Comparison of ENCODE assay signal across 8 cellular contexts in the genomic region with DNA sequence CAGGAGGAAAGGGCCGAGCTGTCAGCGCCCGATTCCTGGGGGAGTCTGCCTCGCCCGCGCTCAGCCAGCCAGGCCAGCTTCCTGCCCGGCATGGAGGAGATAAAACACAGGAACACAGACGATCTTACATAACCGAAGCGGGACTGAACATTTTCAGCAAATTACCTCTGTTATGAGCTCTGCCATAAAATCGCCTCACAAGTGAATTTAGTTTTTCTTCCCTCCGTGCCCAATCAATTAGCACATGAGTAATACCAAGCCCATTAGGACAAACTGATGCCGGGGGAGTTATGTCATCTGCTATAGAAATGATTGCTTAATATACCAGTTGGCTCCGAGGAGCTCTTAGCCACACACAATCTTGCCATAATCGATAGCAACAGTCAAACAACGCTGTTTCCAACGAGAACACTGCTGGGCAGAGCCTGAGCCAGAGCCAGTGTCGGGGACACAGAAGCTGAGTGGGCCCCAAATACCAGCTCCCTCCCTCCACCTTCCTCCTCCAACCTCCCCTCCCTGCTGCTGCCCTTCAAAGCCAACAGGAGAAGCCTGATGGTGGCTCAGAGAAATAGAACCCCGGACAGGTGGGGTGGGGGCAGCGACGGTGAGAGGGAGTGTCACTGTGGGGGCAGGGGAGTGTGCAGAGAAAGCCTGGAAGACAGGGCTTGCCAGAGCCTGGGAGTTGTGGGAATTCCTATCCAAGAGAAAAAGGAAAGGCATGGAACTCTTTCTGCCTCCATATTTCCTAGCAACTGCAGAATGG.
DNase-seq lines count a peak whose midpoint lies in the region; ATAC-seq and TF ChIP-seq lines count a peak whose summit lies in the region.

No MANE protein-coding gene starts in this region.

- H3K36me3 Mint-ChIP-seq in natural killer cell: no peaks in the 10 kb centered on the region

- H3K36me3 ChIP-seq in H7 (replicated peaks; ENCODE audit: control insufficient read depth, insufficient read depth, low read length) (no peaks in the 10 kb centered on the region), ovary (no peaks in the 10 kb centered on the region)

- 2 to 5% (median 4%) methylated on average over 21 of the region's 21 CpGs for WGBS in ovary, 3 donors

- TF ChIP-seq CTCF in RWPE1 (conservative IDR thresholded peaks at IDR 0.05; ENCODE audit: low read depth) (no peak), fibroblast of villous mesenchyme (IDR thresholded peaks at IDR 0.05; ENCODE audit: insufficient read depth, low read depth, low read length) (no peak), ovary (IDR thresholded peaks at IDR 0.05) (no peak), natural killer cell (IDR thresholded peaks at IDR 0.05) (no peak)

- POLR2A ChIA-PET in RWPE1 (lab: Yijun Ruan, JAX; ENCODE audit: low non-redundant PET): interaction anchor here (0.6 kb wide), 3 partner anchors 23 to 99 kb away, joined by 3 to 12 read pairs (median 4); no protein-coding TSS in a partner anchor

- intact Hi-C loops in ovary (cut with DNase I): no loop called here
- intact Hi-C loops in natural killer cell (cut with micrococcal nuclease): no loop called here

- H3K27me3 ChIP-seq in H7 (ENCODE audit: control insufficient read depth, insufficient read depth, low read length): peaks cover 2% of the 10 kb centered on the region; the same call in 1 of the 2 replicates
- H3K27me3 ChIP-seq in ovary: no peaks in the 10 kb centered on the region

- TF ChIP-seq EP300 in ovary (IDR thresholded peaks at IDR 0.05): no peak

- no peak for TF ChIP-seq POLR2A in ovary (IDR thresholded peaks at IDR 0.05)

- no peak for ATAC-seq in GM19455 (IDR thresholded peaks at IDR 0.05; ENCODE audit: unreplicated experiment)
- no peak for ATAC-seq in natural killer cell

- no peak overlapping the region for H3K27ac Mint-ChIP-seq in natural killer cell

- H3K27me3 Mint-ChIP-seq in natural killer cell (ENCODE audit: low read depth in 2 of 2): peaks cover 27 to 57% of the 10 kb centered on the region in 2 donors

- H3K9me3 ChIP-seq in ovary: no peaks in the 10 kb centered on the region

- H3K27ac ChIP-seq in RWPE1 (peak overlapping the region; percentile 84), ovary (peak overlapping the region in 1 of 2 donors; percentile 5)

- H3K4me3 ChIP-seq in H7 (ENCODE audit: insufficient read depth, low read depth, low read length) (peak overlapping the region; percentile 42), fibroblast of villous mesenchyme (ENCODE audit: low read depth, low read length) (no peak overlapping the region), ovary (no peak overlapping the region)

- H3K4me3 Mint-ChIP-seq in natural killer cell: no peak overlapping the region

- H3K4me1 Mint-ChIP-seq in natural killer cell: peaks cover 0 to 6% of the 10 kb centered on the region in 2 donors

- H3K4me1 ChIP-seq in ovary (ENCODE audit: insufficient read depth): no peaks in the 10 kb centered on the region

- CTCF ChIA-PET in RWPE1 (lab: Yijun Ruan, JAX): interaction anchor here (1.1 kb wide), 1 partner anchor 140 kb away, joined by 9 read pairs; no protein-coding TSS in a partner anchor

- DNase-seq in H7 (peak; percentile 68), RWPE1 (ENCODE audit: low spot score) (peak; percentile 59), fibroblast of villous mesenchyme (ENCODE audit: low read depth) (peak; percentile 45), ovary (peak; percentile 42 to 69 (median 55)), NCI-H2081 treated with DMSO at 0.1 percent for 48 hours (lab: John Stamatoyannopoulos, UW) (no peak), natural killer cell (no peak), T-helper 2 cell (no peak)

- no peaks in the 10 kb centered on the region for H3K9me3 Mint-ChIP-seq in natural killer cell

Comparison
In these comparisons a context has a peak if more than half of its experiments do, and no peak if none do; other contexts are left out.
1. DNase-seq: peak in H7 (single experiment), RWPE1 (single experiment), fibroblast of villous mesenchyme (single experiment) and ovary (5 of 5); none in NCI-H2081 treated with DMSO at 0.1 percent for 48 hours (single experiment), natural killer cell (single experiment) and T-helper 2 cell (0 of 5).